9 cellular contexts compared by ENCODE assay signal in the genomic region with DNA sequence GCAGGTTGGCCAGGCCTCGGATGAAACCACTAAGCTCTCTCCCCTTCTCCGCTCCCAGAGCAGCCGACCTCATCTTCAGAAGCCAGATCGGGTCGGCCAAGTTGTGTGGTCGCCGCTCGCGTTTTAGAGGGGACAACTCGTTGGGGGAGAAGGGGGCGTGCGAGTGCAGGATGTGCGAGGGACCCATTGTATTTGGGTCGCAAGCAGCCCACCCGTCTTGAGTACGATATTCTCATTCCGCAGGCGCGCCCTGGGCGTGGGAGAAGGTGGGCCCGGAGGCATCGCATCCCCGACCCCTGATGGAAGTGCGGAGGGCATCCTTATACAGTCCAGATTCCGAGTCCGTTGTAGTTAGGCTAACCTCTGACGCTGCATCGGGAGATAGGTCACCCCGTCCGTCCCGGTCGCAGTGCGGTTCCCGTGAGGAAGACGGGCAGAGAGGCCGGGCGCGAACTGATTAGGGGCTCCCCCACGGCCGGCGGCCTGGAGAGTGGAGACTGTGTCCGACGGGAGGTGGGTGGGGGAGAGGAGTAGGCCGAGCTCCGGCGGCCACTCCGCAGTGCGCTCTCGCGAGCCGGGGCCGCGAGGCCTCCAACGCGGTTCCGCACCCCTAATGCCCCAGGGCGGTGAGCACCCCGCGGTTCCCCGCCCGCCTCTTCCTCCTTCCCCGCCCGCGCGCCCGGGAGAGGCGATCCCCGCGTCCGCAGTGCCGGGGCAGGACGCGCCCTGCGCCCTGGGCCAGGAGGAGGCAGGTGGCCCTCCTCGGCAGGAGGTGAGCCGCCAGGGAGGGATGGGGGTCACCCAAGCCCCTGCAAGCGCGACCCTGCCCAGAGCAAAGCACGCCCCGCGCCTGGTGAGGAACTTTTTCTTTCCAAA. TPM values are rescaled to one million over a fixed set of nuclear protein-coding genes. Genes with fewer than 3 reads are reported as not detected.
DNase-seq lines count a peak whose midpoint lies in the region; ATAC-seq and TF ChIP-seq lines count a peak whose summit lies in the region.
"Had no signal": no experiment of that assay in that cellular context is flagged by ENCODE, and none has a peak within 500 bp of the region (broad histone marks: within the 10 kb centered on the region; RNA-seq: fewer than 3 reads in every experiment).

No MANE protein-coding gene starts in this region.

- no peak for TF ChIP-seq CTCF in liver (IDR thresholded peaks at IDR 0.05; ENCODE audit: low read depth, low read length, missing input control)

- WGBS in liver: 9% methylated on average over 81 of the region's 81 CpGs

- H3K4me1 Mint-ChIP-seq in activated naive CD8-positive, alpha-beta T cell (ENCODE audit: low read depth): peaks cover 37% of the 10 kb centered on the region

- H3K27ac ChIP-seq in liver (ENCODE audit: low read depth in 1 of 2, low read length in 2 of 2) (peak overlapping the region; percentile 63 to 66), stomach smooth muscle (ENCODE audit: low read length) (no peak overlapping the region)

- no peaks in the 10 kb centered on the region for H3K36me3 Mint-ChIP-seq in activated naive CD8-positive, alpha-beta T cell

- H3K27me3 Mint-ChIP-seq in activated naive CD8-positive, alpha-beta T cell: peaks cover 45% of the 10 kb centered on the region

- H3K27me3 ChIP-seq in liver (ENCODE audit: control insufficient read depth in 4 of 4, insufficient read depth in 4 of 4, low read length in 3 of 4): no peaks in the 10 kb centered on the region
- H3K27me3 ChIP-seq in stomach smooth muscle (ENCODE audit: control insufficient read depth in 1 of 2, insufficient read depth in 2 of 2, low read length in 2 of 2): peaks cover 47 to 74% of the 10 kb centered on the region in 2 donors

- H3K4me3 ChIP-seq in liver (ENCODE audit: low read depth in 1 of 3, low read length in 3 of 3) (peak overlapping the region; percentile 57 to 64 (median 63)), stomach smooth muscle (ENCODE audit: low read length in 2 of 2) (peak overlapping the region; percentile 46 to 74)

- H3K4me1 ChIP-seq in liver (ENCODE audit: control insufficient read depth in 4 of 4, insufficient read depth in 4 of 4, low read length in 3 of 4) (peaks cover 16 to 47% (median 30%) of the 10 kb centered on the region in 4 donors), stomach smooth muscle (ENCODE audit: control insufficient read depth, insufficient read depth, low read length) (peaks cover 34% of the 10 kb centered on the region)

- no peak overlapping the region for H3K27ac Mint-ChIP-seq in activated naive CD8-positive, alpha-beta T cell

- peak; percentile 10 to 12 for DNase-seq in activated CD4-positive, alpha-beta T cell treated with anti-CD3 and anti-CD28 coated beads, Interleukin-2, amount 50 U/mL, for 48 hours
- DNase-seq in activated CD4-positive, alpha-beta T cell treated with anti-CD3 and anti-CD28 coated beads, Interleukin-2, amount 50 U/mL, for 1 hour: no peak
- DNase-seq in NK-92 (lab: John Stamatoyannopoulos, UW; ENCODE audit: unreplicated experiment): no peak
- no peak for DNase-seq in SKM-1 (lab: John Stamatoyannopoulos, UW; ENCODE audit: unreplicated experiment)

- no peaks in the 10 kb centered on the region for H3K9me3 ChIP-seq in liver (ENCODE audit: control insufficient read depth in 4 of 4, low read length in 3 of 4)
- H3K9me3 ChIP-seq in stomach smooth muscle (ENCODE audit: control insufficient read depth in 2 of 2, low read length in 2 of 2): no peaks in the 10 kb centered on the region

- peak overlapping the region; percentile 62 for H3K4me3 Mint-ChIP-seq in activated naive CD8-positive, alpha-beta T cell

- H3K36me3 ChIP-seq in liver (ENCODE audit: control insufficient read depth in 4 of 4, insufficient read depth in 3 of 4, low read depth in 1 of 4, low read length in 3 of 4): peaks cover 0 to 2% (median 0%) of the 10 kb centered on the region in 4 donors
- no peaks in the 10 kb centered on the region for H3K36me3 ChIP-seq in stomach smooth muscle (ENCODE audit: control insufficient read depth in 2 of 2, insufficient read depth in 2 of 2, low read length in 2 of 2)

- H3K9ac ChIP-seq in liver (ENCODE audit: low read depth in 1 of 2, low read length in 2 of 2): peak overlapping the region; percentile 33 to 36
- H3K9ac ChIP-seq in stomach smooth muscle (ENCODE audit: low read length in 2 of 2): no peak overlapping the region

- H3K9me3 Mint-ChIP-seq in activated naive CD8-positive, alpha-beta T cell (ENCODE audit: low read depth): no peaks in the 10 kb centered on the region

- ATAC-seq in HG03280 (IDR thresholded peaks at IDR 0.05; ENCODE audit: unreplicated experiment): no peak

- TF ChIP-seq RAD21 in liver (IDR thresholded peaks at IDR 0.05): no peak

TF ChIP-seq in liver, 16 proteins besides CTCF, POLR2A, EP300 and RAD21:
- TF ChIP-seq FOXA1 (IDR thresholded peaks at IDR 0.05): no peak
- TF ChIP-seq, protein P1, sequence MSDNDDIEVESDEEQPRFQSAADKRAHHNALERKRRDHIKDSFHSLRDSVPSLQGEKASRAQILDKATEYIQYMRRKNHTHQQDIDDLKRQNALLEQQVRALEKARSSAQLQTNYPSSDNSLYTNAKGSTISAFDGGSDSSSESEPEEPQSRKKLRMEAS (IDR thresholded peaks at IDR 0.05): no peak
- TF ChIP-seq HNF4A (conservative IDR thresholded peaks at IDR 0.05): no peak

RNA-seq across cellular contexts. Expression of gene SP5, which starts 1.6 kb away (rescaled TPM):
- total RNA-seq in liver: under 1 TPM; 0.05 to 0.84 TPM
- 1 to 10 TPM; 1.6 TPM for polyA plus RNA-seq in liver
- total RNA-seq: LHCN-M2 had no signal

RNA-seq across cellular contexts. Expression of gene ERICH2, which starts 56.7 kb away (rescaled TPM):
- under 1 TPM in 1 of 2 donors, not detected in 1; 0.42 TPM for total RNA-seq in liver
- polyA plus RNA-seq in liver: 1 to 10 TPM in 1 of 2 donors, under 1 TPM in 1; 0.39 to 3.0 TPM
- total RNA-seq: LHCN-M2 had no signal

Comparison
In these comparisons a context has a peak if more than half of its experiments do, and no peak if none do; other contexts are left out.
1. DNase-seq: peak in activated CD4-positive, alpha-beta T cell treated with anti-CD3 and anti-CD28 coated beads, Interleukin-2, amount 50 U/mL, for 48 hours (2 of 2); none in activated CD4-positive, alpha-beta T cell treated with anti-CD3 and anti-CD28 coated beads, Interleukin-2, amount 50 U/mL, for 1 hour (single experiment), NK-92 (single experiment) and SKM-1 (single experiment).
2. H3K9ac ChIP-seq: peak in liver (2 of 2); none in stomach smooth muscle (0 of 2).